Comparison of ENCODE assay signal across 18 cellular contexts in the genomic region with DNA sequence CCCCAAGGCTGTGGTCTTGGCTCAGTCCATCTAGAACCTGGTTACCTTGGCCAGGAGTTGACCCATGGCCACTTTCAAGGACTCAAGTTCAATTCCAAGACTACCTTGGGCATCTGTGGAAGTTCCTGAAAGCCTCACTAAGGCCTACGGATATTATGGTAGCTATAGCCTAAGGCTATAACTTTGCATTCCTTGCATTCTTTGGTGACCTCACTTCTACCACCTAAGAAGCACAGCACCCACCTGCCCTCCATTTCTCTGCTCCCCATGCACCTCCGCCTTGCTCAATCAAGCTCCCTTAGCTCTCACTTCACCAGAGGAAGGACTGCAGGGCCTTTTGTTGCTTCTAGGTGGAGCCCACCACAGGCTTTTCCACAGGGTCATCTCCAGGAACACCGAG.
"Had no signal": no experiment of that assay in that cellular context is flagged by ENCODE, and none has a peak within 500 bp of the region (broad histone marks: within the 10 kb centered on the region; RNA-seq: fewer than 3 reads in every experiment).

No MANE protein-coding gene starts in this region.

- H3K4me1 ChIP-seq: SJSA1 had no signal

- H3K27ac ChIP-seq: SJSA1, SK-N-MC had no signal

- DNase-seq: KBM-7, MV-4-11, NCI-H1048, NCI-H1105, NCI-H1417, NCI-H1436 treated with DMSO at 0.1 percent for 48 hours, NCI-H1694, NCI-H187 treated with DMSO at 0.1 percent for 48 hours, NCI-H2029 treated with DMSO at 0.1 percent for 48 hours, NCI-H2171 treated with DMSO at 0.1 percent for 48 hours, NCI-H524, NCI-H526 treated with DMSO at 0.1 percent for 48 hours, NCI-H774, Right ventricle myocardium superior, RPMI8226, SIG-M5 had no signal

- H3K36me3 ChIP-seq: SJSA1 had no signal

- H3K4me3 ChIP-seq: SJSA1, SK-N-MC had no signal
